1 cellular context compared by ENCODE assay signal in genomic region chr7:27151945-27152815, GRCh38.
TF ChIP-seq lines count a peak whose summit lies in the region.

HOXA3 (minus strand) TSS chr7:27152583; CDS start chr7:27110640, 41,943 bp downstream.

TF ChIP-seq in HEK293, 187 proteins besides CTCF, POLR2A, EP300 and RAD21 (continued from another document and continues in another):
- no peak for TF ChIP-seq ZSCAN5A (tag by site-specific recombination; IDR thresholded peaks at IDR 0.05)
- peak; percentile 91 for TF ChIP-seq PRDM1 (tag by site-specific recombination; IDR thresholded peaks at IDR 0.05)
- TF ChIP-seq KLF10 (tag by site-specific recombination; IDR thresholded peaks at IDR 0.05): peak; percentile 10; the same call in 1 of the 2 replicates
- TF ChIP-seq SP3 (tag by site-specific recombination; IDR thresholded peaks at IDR 0.05): peak; percentile 38; the same call in 1 of the 2 replicates
- TF ChIP-seq ZNF211 (tag by site-specific recombination; IDR thresholded peaks at IDR 0.05; ENCODE audit: low read depth): no peak
- no peak for TF ChIP-seq ZNF571 (tag by site-specific recombination; IDR thresholded peaks at IDR 0.05)
- no peak for TF ChIP-seq ZNF529 (tag by site-specific recombination; IDR thresholded peaks at IDR 0.05; ENCODE audit: insufficient replicate concordance)
- no peak for TF ChIP-seq OVOL3 (tag by site-specific recombination; IDR thresholded peaks at IDR 0.05)
- no peak for TF ChIP-seq ZNF146 (tag by site-specific recombination; IDR thresholded peaks at IDR 0.05)
- TF ChIP-seq ZNF654 (tag by site-specific recombination; IDR thresholded peaks at IDR 0.05; ENCODE audit: low read depth): no peak
- no peak for TF ChIP-seq ZBTB11 (tag by site-specific recombination; conservative IDR thresholded peaks at IDR 0.05; ENCODE audit: low read depth)
- no peak for TF ChIP-seq ZNF140 (tag by site-specific recombination; IDR thresholded peaks at IDR 0.05)
- peak; percentile 33 for TF ChIP-seq KLF1 (tag by site-specific recombination; IDR thresholded peaks at IDR 0.05)
- 0 out of 2 replicates have a peak, but pooled peaks have one; percentile 27 for TF ChIP-seq KLF9 (tag by site-specific recombination; IDR thresholded peaks at IDR 0.05; ENCODE audit: low read depth)
- no peak for TF ChIP-seq ZNF623 (tag by site-specific recombination; IDR thresholded peaks at IDR 0.05)
- no peak for TF ChIP-seq ZNF645 (tag by site-specific recombination; IDR thresholded peaks at IDR 0.05)
- TF ChIP-seq ZNF677 (tag by site-specific recombination; IDR thresholded peaks at IDR 0.05): no peak
- peak; percentile 72 for TF ChIP-seq ZBTB10 (tag by site-specific recombination; IDR thresholded peaks at IDR 0.05)
- TF ChIP-seq SCRT2 (tag by site-specific recombination; IDR thresholded peaks at IDR 0.05): no peak
- TF ChIP-seq SP7 (tag by site-specific recombination; IDR thresholded peaks at IDR 0.05): peak; percentile 56
- TF ChIP-seq ZNF394 (tag by site-specific recombination; IDR thresholded peaks at IDR 0.05; ENCODE audit: borderline replicate concordance): no peak; the same call in 1 of the 2 replicates
- TF ChIP-seq ZNF768 (tag by site-specific recombination; IDR thresholded peaks at IDR 0.05): no peak; the same call in 1 of the 2 replicates
- peak; percentile 86 for TF ChIP-seq ZFHX2 (tag by site-specific recombination; conservative IDR thresholded peaks at IDR 0.05)
- TF ChIP-seq ZNF423 (tag by site-specific recombination; IDR thresholded peaks at IDR 0.05): no peak
- TF ChIP-seq KLF7 (tag by site-specific recombination; IDR thresholded peaks at IDR 0.05; ENCODE audit: borderline replicate concordance): peak; percentile 61; the same call in 1 of the 2 replicates
- TF ChIP-seq SALL2 (tag by site-specific recombination; IDR thresholded peaks at IDR 0.05; ENCODE audit: borderline replicate concordance): no peak
- TF ChIP-seq KLF16 (tag by site-specific recombination; IDR thresholded peaks at IDR 0.05): peak; percentile 63; the same call in 1 of the 2 replicates
- TF ChIP-seq AEBP2 (tag by site-specific recombination; IDR thresholded peaks at IDR 0.05; ENCODE audit: borderline replicate concordance): no peak
- TF ChIP-seq ZNF488 (tag by site-specific recombination; IDR thresholded peaks at IDR 0.05): no peak
- no peak for TF ChIP-seq ZNF549 (tag by site-specific recombination; IDR thresholded peaks at IDR 0.05)
- no peak for TF ChIP-seq ELK4 (IDR thresholded peaks at IDR 0.05; ENCODE audit: borderline replicate concordance, low read depth, low read length)
- no peak for TF ChIP-seq ZNF26 (tag by site-specific recombination; IDR thresholded peaks at IDR 0.05)
- TF ChIP-seq ZNF776 (tag by site-specific recombination; IDR thresholded peaks at IDR 0.05; ENCODE audit: borderline replicate concordance): no peak
- no peak for TF ChIP-seq ZNF280C (tag by site-specific recombination; IDR thresholded peaks at IDR 0.05)
- peak; percentile 98 for TF ChIP-seq GLIS2 (tag by site-specific recombination; IDR thresholded peaks at IDR 0.05)
- no peak for TF ChIP-seq ZNF585B (tag by site-specific recombination; IDR thresholded peaks at IDR 0.05)
- no peak for TF ChIP-seq ZNF354C (tag by site-specific recombination; IDR thresholded peaks at IDR 0.05; ENCODE audit: borderline replicate concordance, low read depth)
- no peak for TF ChIP-seq ZNF664 (tag by site-specific recombination; IDR thresholded peaks at IDR 0.05)
- no peak for TF ChIP-seq ZNF239 (tag by site-specific recombination; IDR thresholded peaks at IDR 0.05)
- no peak for TF ChIP-seq HOXD13 (CRISPR knock-in tag; IDR thresholded peaks at IDR 0.05; ENCODE audit: borderline replicate concordance)
- TF ChIP-seq ZNF398 (tag by site-specific recombination; IDR thresholded peaks at IDR 0.05): peak; percentile 97
- TF ChIP-seq ZNF580 (tag by site-specific recombination; IDR thresholded peaks at IDR 0.05): no peak
- TF ChIP-seq ZSCAN30 (tag by site-specific recombination; IDR thresholded peaks at IDR 0.05): no peak
- TF ChIP-seq REPIN1 (tag by site-specific recombination; IDR thresholded peaks at IDR 0.05; ENCODE audit: low read depth): no peak
- no peak for TF ChIP-seq SETDB1 (IDR thresholded peaks at IDR 0.05; ENCODE audit: insufficient read length, low read length)
- no peak for TF ChIP-seq ZNF433 (tag by site-specific recombination; IDR thresholded peaks at IDR 0.05; ENCODE audit: low read depth)
- TF ChIP-seq ZNF114 (tag by site-specific recombination; IDR thresholded peaks at IDR 0.05): no peak
